Comparison of ENCODE assay signal across 8 cellular contexts in the genomic region with DNA sequence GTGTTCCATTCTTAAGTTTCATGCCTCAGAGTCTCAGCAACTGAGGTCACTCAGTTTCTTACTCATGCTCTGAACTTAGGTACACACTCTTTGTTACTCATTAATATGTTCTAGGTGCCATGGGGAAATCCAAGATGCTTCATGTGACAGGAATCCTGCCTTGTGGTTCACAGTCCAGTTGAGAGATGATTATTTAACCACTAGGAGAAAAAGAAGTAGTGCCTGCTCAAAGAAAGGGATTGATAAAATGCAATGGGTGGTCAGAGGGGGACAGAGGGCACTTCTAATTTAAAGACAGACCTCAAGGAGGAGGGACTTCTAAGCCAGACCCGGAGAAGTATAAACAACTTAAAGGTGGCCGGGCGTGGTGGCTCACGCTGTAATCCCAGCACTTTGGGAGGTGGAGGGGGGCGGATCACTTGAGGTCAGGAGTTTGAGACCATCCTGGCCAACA.
A peak's percentile ranks its signal among the peaks of the same experiment; 100 is the strongest.
DNase-seq lines count a peak whose midpoint lies in the region; ATAC-seq and TF ChIP-seq lines count a peak whose summit lies in the region.

No MANE protein-coding gene starts in this region.

- H3K27ac ChIP-seq in HCT116 (ENCODE audit: low read depth, low read length): peak overlapping the region; percentile 49; the same call in 1 of the 2 replicates
- no peak overlapping the region for H3K27ac ChIP-seq in lower lobe of right lung

- peak overlapping the region; percentile 58 for H3K4me2 ChIP-seq in HCT116 (ENCODE audit: low read length)

- H3K4me3 ChIP-seq in HCT116 (replicated peaks in 1 of 2; ENCODE audit: low read depth in 1 of 2, low read length in 2 of 2) (peak overlapping the region in 1 of 2 experiments; percentile 33; a peak in 1 of 4 replicates), lower lobe of right lung (no peak overlapping the region)

- H3K4me1 ChIP-seq in HCT116 (ENCODE audit: control insufficient read depth in 1 of 2, insufficient read depth in 2 of 2, low read length in 2 of 2): peaks cover 22 to 52% of the 10 kb centered on the region in 2 experiments
- H3K4me1 ChIP-seq in lower lobe of right lung: no peaks in the 10 kb centered on the region

- no peaks in the 10 kb centered on the region for H3K9me3 ChIP-seq in HCT116 (ENCODE audit: control insufficient read depth in 1 of 2, insufficient read depth in 1 of 2, low read depth in 1 of 2, low read length in 2 of 2)
- no peaks in the 10 kb centered on the region for H3K9me3 ChIP-seq in lower lobe of right lung

- DNase-seq in HCT116 (ENCODE audit: low read depth, low spot score) (peak; percentile 83), RKO (ENCODE audit: low spot score) (peak; percentile 90), lower lobe of right lung (no peak), NCI-H524 treated with DMSO at 0.1 percent for 48 hours (lab: John Stamatoyannopoulos, UW) (no peak), NCI-H2107 (lab: John Stamatoyannopoulos, UW) (no peak), NCI-H2029 (lab: John Stamatoyannopoulos, UW) (no peak)

- TF ChIP-seq RAD21 in HCT116 (IDR thresholded peaks at IDR 0.05; ENCODE audit: low read depth): peak; percentile 29; the same call in 1 of the 2 replicates

- TF ChIP-seq CTCF in HCT116 (IDR thresholded peaks at IDR 0.05 in 2 of 3, conservative IDR thresholded peaks at IDR 0.05 in 1 of 3; ENCODE audit: borderline replicate concordance in 1 of 3, insufficient read depth in 1 of 3, low read depth in 2 of 3, low read length in 2 of 3) (peak in 1 of 3 experiments; percentile 9; a peak in 1 of 6 replicates), lower lobe of right lung (IDR thresholded peaks at IDR 0.05) (no peak)

- RAD21 ChIA-PET in HCT116 (lab: Charles Lee; ENCODE audit: low non-redundant PET in 1 of 2, low total read pairs in 2 of 2, uncharacterized antibody in 2 of 2, unreplicated experiment in 2 of 2): no interaction called here

- POLR2A ChIA-PET in HCT116 (lab: Charles Lee): no interaction called here

- no peaks in the 10 kb centered on the region for H4K20me1 ChIP-seq in HCT116 (ENCODE audit: insufficient read depth)

- no peaks in the 10 kb centered on the region for H3K9me2 ChIP-seq in HCT116 (ENCODE audit: insufficient read depth)

- intact Hi-C loops in HCT116 (cut with micrococcal nuclease): no loop called here
- intact Hi-C loops in lower lobe of right lung (cut with DNase I): no loop called here

- 0 out of 2 replicates have a peak overlapping the region, but pooled peaks have one; percentile 36 for H3K9ac ChIP-seq in HCT116 (ENCODE audit: low read length)

- peak; percentile 54 for ATAC-seq in GM18499 (IDR thresholded peaks at IDR 0.05; ENCODE audit: insufficient read depth, unreplicated experiment)
- ATAC-seq in HCT116: peak; percentile 84
- ATAC-seq in lower lobe of right lung: peak; percentile 79 to 89
- ATAC-seq in GM18505 (IDR thresholded peaks at IDR 0.05; ENCODE audit: unreplicated experiment): no peak

- peak overlapping the region; percentile 72 for H2AFZ ChIP-seq in HCT116 (ENCODE audit: low read depth, low read length, poor library complexity, severe bottlenecking)

- CTCF ChIA-PET in HCT116 (lab: Charles Lee): no interaction called here

- TF ChIP-seq POLR2A in HCT116 (IDR thresholded peaks at IDR 0.05; ENCODE audit: borderline replicate concordance, extremely low read depth, insufficient read depth, insufficient read length): no peak
- no peak for TF ChIP-seq POLR2A in GM18505 (IDR thresholded peaks at IDR 0.05; ENCODE audit: borderline replicate concordance, extremely low read depth, insufficient read depth, insufficient read length)

- no TSS peak for BruUV-seq in HCT116 (replicated peaks; lab: Mats Ljungman, UMichigan)

- H3K27me3 ChIP-seq in HCT116 (ENCODE audit: insufficient read depth, low read length) (no peaks in the 10 kb centered on the region), lower lobe of right lung (ENCODE audit: low read depth) (no peaks in the 10 kb centered on the region)

- no peaks in the 10 kb centered on the region for H3K36me3 ChIP-seq in HCT116 (ENCODE audit: control insufficient read depth in 1 of 2, insufficient read depth in 2 of 2, low read length in 2 of 2)
- no peaks in the 10 kb centered on the region for H3K36me3 ChIP-seq in lower lobe of right lung

- no peaks in the 10 kb centered on the region for H3K79me2 ChIP-seq in HCT116 (ENCODE audit: insufficient read depth, low read length)

TF ChIP-seq in HCT116, 20 proteins besides CTCF, POLR2A, EP300 and RAD21:
- TF ChIP-seq ELF1 (IDR thresholded peaks at IDR 0.05; ENCODE audit: borderline replicate concordance, low read depth) (no peak), ZNF274 (IDR thresholded peaks at IDR 0.05; ENCODE audit: low read depth, low read length) (no peak), CBX3 (IDR thresholded peaks at IDR 0.05; ENCODE audit: low read depth) (peak; percentile 63), TCF7L2 (IDR thresholded peaks at IDR 0.05; ENCODE audit: borderline replicate concordance, extremely low read depth, insufficient read depth, insufficient read length) (no peak), EZH2 (IDR thresholded peaks at IDR 0.05) (no peak), ZFX (IDR thresholded peaks at IDR 0.05) (no peak), JUND (IDR thresholded peaks at IDR 0.05) (peak; percentile 73), EZH2phosphoT487 (IDR thresholded peaks at IDR 0.05; ENCODE audit: borderline replicate concordance) (no peak), POLR2AphosphoS5 (IDR thresholded peaks at IDR 0.05; ENCODE audit: low read depth, low read length) (no peak), SIN3A (IDR thresholded peaks at IDR 0.05; ENCODE audit: low read depth) (0 out of 2 replicates have a peak, but pooled peaks have one; percentile 35), CEBPB (IDR thresholded peaks at IDR 0.05; ENCODE audit: low read depth) (peak; percentile 83), EGR1 (IDR thresholded peaks at IDR 0.05; ENCODE audit: low read depth) (no peak), SP1 (IDR thresholded peaks at IDR 0.05; ENCODE audit: low read depth) (peak; percentile 75), SRF (IDR thresholded peaks at IDR 0.05; ENCODE audit: low read depth) (no peak), YY1 (IDR thresholded peaks at IDR 0.05; ENCODE audit: extremely low read depth, insufficient replicate concordance, low read depth, low read length) (no peak), FOSL1 (IDR thresholded peaks at IDR 0.05; ENCODE audit: low read depth) (peak; percentile 82)
- TF ChIP-seq, protein P1, sequence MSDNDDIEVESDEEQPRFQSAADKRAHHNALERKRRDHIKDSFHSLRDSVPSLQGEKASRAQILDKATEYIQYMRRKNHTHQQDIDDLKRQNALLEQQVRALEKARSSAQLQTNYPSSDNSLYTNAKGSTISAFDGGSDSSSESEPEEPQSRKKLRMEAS (IDR thresholded peaks at IDR 0.05): peak; percentile 76
- TF ChIP-seq, protein P2, sequence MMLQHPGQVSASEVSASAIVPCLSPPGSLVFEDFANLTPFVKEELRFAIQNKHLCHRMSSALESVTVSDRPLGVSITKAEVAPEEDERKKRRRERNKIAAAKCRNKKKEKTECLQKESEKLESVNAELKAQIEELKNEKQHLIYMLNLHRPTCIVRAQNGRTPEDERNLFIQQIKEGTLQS (IDR thresholded peaks at IDR 0.05): 0 out of 2 replicates have a peak, but pooled peaks have one; percentile 38
- TF ChIP-seq, protein P3, sequence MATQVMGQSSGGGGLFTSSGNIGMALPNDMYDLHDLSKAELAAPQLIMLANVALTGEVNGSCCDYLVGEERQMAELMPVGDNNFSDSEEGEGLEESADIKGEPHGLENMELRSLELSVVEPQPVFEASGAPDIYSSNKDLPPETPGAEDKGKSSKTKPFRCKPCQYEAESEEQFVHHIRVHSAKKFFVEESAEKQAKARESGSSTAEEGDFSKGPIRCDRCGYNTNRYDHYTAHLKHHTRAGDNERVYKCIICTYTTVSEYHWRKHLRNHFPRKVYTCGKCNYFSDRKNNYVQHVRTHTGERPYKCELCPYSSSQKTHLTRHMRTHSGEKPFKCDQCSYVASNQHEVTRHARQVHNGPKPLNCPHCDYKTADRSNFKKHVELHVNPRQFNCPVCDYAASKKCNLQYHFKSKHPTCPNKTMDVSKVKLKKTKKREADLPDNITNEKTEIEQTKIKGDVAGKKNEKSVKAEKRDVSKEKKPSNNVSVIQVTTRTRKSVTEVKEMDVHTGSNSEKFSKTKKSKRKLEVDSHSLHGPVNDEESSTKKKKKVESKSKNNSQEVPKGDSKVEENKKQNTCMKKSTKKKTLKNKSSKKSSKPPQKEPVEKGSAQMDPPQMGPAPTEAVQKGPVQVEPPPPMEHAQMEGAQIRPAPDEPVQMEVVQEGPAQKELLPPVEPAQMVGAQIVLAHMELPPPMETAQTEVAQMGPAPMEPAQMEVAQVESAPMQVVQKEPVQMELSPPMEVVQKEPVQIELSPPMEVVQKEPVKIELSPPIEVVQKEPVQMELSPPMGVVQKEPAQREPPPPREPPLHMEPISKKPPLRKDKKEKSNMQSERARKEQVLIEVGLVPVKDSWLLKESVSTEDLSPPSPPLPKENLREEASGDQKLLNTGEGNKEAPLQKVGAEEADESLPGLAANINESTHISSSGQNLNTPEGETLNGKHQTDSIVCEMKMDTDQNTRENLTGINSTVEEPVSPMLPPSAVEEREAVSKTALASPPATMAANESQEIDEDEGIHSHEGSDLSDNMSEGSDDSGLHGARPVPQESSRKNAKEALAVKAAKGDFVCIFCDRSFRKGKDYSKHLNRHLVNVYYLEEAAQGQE (IDR thresholded peaks at IDR 0.05; ENCODE audit: low read depth): no peak
- TF ChIP-seq, protein P4, sequence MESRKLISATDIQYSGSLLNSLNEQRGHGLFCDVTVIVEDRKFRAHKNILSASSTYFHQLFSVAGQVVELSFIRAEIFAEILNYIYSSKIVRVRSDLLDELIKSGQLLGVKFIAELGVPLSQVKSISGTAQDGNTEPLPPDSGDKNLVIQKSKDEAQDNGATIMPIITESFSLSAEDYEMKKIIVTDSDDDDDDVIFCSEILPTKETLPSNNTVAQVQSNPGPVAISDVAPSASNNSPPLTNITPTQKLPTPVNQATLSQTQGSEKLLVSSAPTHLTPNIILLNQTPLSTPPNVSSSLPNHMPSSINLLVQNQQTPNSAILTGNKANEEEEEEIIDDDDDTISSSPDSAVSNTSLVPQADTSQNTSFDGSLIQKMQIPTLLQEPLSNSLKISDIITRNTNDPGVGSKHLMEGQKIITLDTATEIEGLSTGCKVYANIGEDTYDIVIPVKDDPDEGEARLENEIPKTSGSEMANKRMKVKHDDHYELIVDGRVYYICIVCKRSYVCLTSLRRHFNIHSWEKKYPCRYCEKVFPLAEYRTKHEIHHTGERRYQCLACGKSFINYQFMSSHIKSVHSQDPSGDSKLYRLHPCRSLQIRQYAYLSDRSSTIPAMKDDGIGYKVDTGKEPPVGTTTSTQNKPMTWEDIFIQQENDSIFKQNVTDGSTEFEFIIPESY (IDR thresholded peaks at IDR 0.05; ENCODE audit: extremely low read depth, insufficient replicate concordance, low read length): no peak
TF ChIP-seq in HCT116: peak in this region for 8.

Comparison
In these comparisons a context has a peak if more than half of its experiments do, and no peak if none do; other contexts are left out.
1. DNase-seq: peak in HCT116 (single experiment) and RKO (single experiment); none in lower lobe of right lung (single experiment), NCI-H524 treated with DMSO at 0.1 percent for 48 hours (single experiment), NCI-H2107 (single experiment) and NCI-H2029 (single experiment).